In the genomic region with DNA sequence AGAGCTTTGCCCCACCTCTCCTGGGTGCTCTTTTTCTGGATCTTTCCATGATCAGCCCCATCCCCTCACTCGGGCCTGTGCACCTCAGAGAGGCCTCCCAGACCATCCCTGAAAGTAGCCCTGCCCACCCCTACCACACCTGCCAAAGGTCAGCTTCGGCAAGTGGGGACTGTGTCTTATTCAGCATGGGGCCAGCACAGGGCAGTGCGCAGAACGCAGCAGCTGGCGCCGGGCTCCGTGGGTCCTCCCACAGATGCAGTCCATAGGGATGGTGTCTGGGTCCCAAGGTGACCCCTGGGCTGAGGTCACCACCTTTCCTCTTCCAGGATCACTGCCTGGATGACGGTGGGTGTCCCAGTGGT, we compare ENCODE assay signal across 18 cellular contexts.
"Had no signal": no experiment of that assay in that cellular context is flagged by ENCODE, and none has a peak within 500 bp of the region (broad histone marks: within the 10 kb centered on the region; RNA-seq: fewer than 3 reads in every experiment).

No MANE protein-coding gene starts in this region.

- FAIRE-seq: kidney, small intestine had no signal

- H3K9me3 ChIP-seq: body of pancreas, stomach had no signal

- H3K27ac Mint-ChIP-seq: activated CD8-positive, alpha-beta T cell treated with anti-CD3 and anti-CD28 coated beads, Interleukin-2, amount 10 ng/mL, durations not matched to agents 7 days and 5 days; activated naive CD8-positive, alpha-beta T cell treated with anti-CD3 and anti-CD28 coated beads, Interleukin-2, amount 50 U/mL, for 24 hours; activated T-helper 1 cell treated with anti-CD3 and anti-CD28 coated beads, Interleukin-12 subunit alpha, Interleukin-12 subunit beta, Interleukin-2, Interleukin-4 antibody, amounts not matched to agents 30 ng/mL and 10 ng/mL and 1 ng/mL, durations not matched to agents 14 hours and 24 hours and 36 hours; nephron; stimulated activated memory B cell treated with anti-CD40 and anti-IgM and Interleukin-4, amounts not matched to agents 10 μg/mL and 1 μg/mL and 100 μg/mL, for 72 hours had no signal

- H3K4me3 Mint-ChIP-seq: activated CD8-positive, alpha-beta T cell treated with anti-CD3 and anti-CD28 coated beads, Interleukin-2, amount 10 ng/mL, durations not matched to agents 7 days and 5 days; activated naive CD8-positive, alpha-beta T cell treated with anti-CD3 and anti-CD28 coated beads, Interleukin-2, amount 50 U/mL, for 24 hours; activated T-helper 1 cell treated with anti-CD3 and anti-CD28 coated beads, Interleukin-12 subunit alpha, Interleukin-12 subunit beta, Interleukin-2, Interleukin-4 antibody, amounts not matched to agents 30 ng/mL and 10 ng/mL and 1 ng/mL, durations not matched to agents 14 hours and 24 hours and 36 hours; nephron; stimulated activated memory B cell treated with anti-CD40 and anti-IgM and Interleukin-4, amounts not matched to agents 10 μg/mL and 1 μg/mL and 100 μg/mL, for 72 hours had no signal

- H3K9ac ChIP-seq: parathyroid adenoma had no signal

- H3K4me3 ChIP-seq: body of pancreas, stomach had no signal

- H3K27me3 ChIP-seq: body of pancreas, stomach had no signal

- DNase-seq: activated CD4-positive, alpha-beta T cell treated with anti-CD3 and anti-CD28 coated beads for 48 hours; activated CD8-positive, alpha-beta T cell treated with anti-CD3 and anti-CD28 coated beads, Interleukin-2, amount 10 ng/mL, durations not matched to agents 7 days and 5 days; activated gamma-delta T cell; activated naive CD4-positive, alpha-beta T cell treated with anti-CD3 and anti-CD28 coated beads, Interleukin-2, amount 50 U/mL, for 16 hours; activated naive CD8-positive, alpha-beta T cell treated with anti-CD3 and anti-CD28 coated beads, Interleukin-2, amount 50 U/mL, for 24 hours; dermis blood vessel endothelial cell; effector CD8-positive, alpha-beta T cell; erythroblast; foreskin fibroblast; small intestine; stimulated activated CD4-positive, alpha-beta T cell treated with anti-CD3 and anti-CD28 coated beads, Interleukin-15, amount 100 ng/mL, for 24 hours; stomach had no signal

- H3K36me3 ChIP-seq: stomach had no signal

- H3K36me3 Mint-ChIP-seq: stimulated activated memory B cell treated with anti-CD40 and anti-IgM and Interleukin-4, amounts not matched to agents 10 μg/mL and 1 μg/mL and 100 μg/mL, for 72 hours had no signal

- H3K4me1 ChIP-seq: parathyroid adenoma had no signal

- H2AFZ ChIP-seq: parathyroid adenoma had no signal

- H3K9me3 Mint-ChIP-seq: activated naive CD8-positive, alpha-beta T cell treated with anti-CD3 and anti-CD28 coated beads, Interleukin-2, amount 50 U/mL, for 24 hours; activated T-helper 1 cell treated with anti-CD3 and anti-CD28 coated beads, Interleukin-12 subunit alpha, Interleukin-12 subunit beta, Interleukin-2, Interleukin-4 antibody, amounts not matched to agents 30 ng/mL and 10 ng/mL and 1 ng/mL, durations not matched to agents 14 hours and 24 hours and 36 hours; nephron; stimulated activated memory B cell treated with anti-CD40 and anti-IgM and Interleukin-4, amounts not matched to agents 10 μg/mL and 1 μg/mL and 100 μg/mL, for 72 hours had no signal

- H3K27ac ChIP-seq: parathyroid adenoma had no signal
